15 cellular contexts compared by ENCODE assay signal in the genomic region with DNA sequence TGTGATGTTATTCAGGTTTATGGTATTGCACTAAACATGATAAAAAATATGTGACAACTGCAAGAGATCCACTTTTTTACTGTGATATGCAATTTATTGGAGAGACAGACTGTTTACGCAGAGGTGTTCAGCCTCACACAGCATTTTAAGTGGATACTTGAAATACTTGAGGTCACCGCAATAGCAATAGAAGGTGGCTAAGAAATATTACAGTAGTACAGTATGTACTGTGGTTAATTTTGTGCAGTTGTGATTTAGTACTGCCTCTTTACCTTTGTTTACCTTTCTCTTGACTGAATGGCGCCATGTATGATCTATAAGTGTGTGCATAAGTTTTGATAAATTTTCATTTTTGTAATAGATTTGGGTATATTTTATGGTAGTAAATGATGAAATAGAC. TPM values are rescaled to one million over a fixed set of nuclear protein-coding genes. Genes with fewer than 3 reads are reported as not detected.
A peak's percentile ranks its signal among the peaks of the same experiment; 100 is the strongest.
DNase-seq lines count a peak whose midpoint lies in the region; ATAC-seq and TF ChIP-seq lines count a peak whose summit lies in the region.
"Had no signal": no experiment of that assay in that cellular context is flagged by ENCODE, and none has a peak within 500 bp of the region (broad histone marks: within the 10 kb centered on the region; RNA-seq: fewer than 3 reads in every experiment).

No MANE protein-coding gene starts in this region.

- TF ChIP-seq CTCF in lower lobe of right lung (IDR thresholded peaks at IDR 0.05) (no peak), lower leg skin (IDR thresholded peaks at IDR 0.05) (no peak)

- CTCF ChIA-PET in activated CD4-positive, alpha-beta T cell treated with anti-CD3 and anti-CD28 coated beads, Interleukin-2, amount 10 ng/mL, durations not matched to agents 7 days and 5 days (lab: Charles Lee): no interaction called here

- peak; percentile 88 to 94 for ATAC-seq in lower lobe of right lung
- ATAC-seq: CD8-positive, alpha-beta T cell; GM12878 had no signal

- H3K27me3 Mint-ChIP-seq in activated CD4-positive, alpha-beta T cell treated with anti-CD3 and anti-CD28 coated beads, Interleukin-2, amount 10 ng/mL, durations not matched to agents 7 days and 5 days: no peaks in the 10 kb centered on the region

- WGBS in lower leg skin, 2 donors: 96 to 97% methylated on average over 3 of the region's 3 CpGs

- no peaks in the 10 kb centered on the region for H3K4me1 Mint-ChIP-seq in activated CD4-positive, alpha-beta T cell treated with anti-CD3 and anti-CD28 coated beads, Interleukin-2, amount 10 ng/mL, durations not matched to agents 7 days and 5 days
- H3K4me1 Mint-ChIP-seq: CD14-positive monocyte had no signal

- H3K9me3 Mint-ChIP-seq in activated CD4-positive, alpha-beta T cell treated with anti-CD3 and anti-CD28 coated beads, Interleukin-2, amount 10 ng/mL, durations not matched to agents 7 days and 5 days: peaks cover 8% of the 10 kb centered on the region

- H3K9me3 ChIP-seq in lower lobe of right lung: peaks cover 6% of the 10 kb centered on the region

- H3K4me1 ChIP-seq in lower lobe of right lung: no peaks in the 10 kb centered on the region

- H3K27ac Mint-ChIP-seq in activated CD4-positive, alpha-beta T cell treated with anti-CD3 and anti-CD28 coated beads, Interleukin-2, amount 10 ng/mL, durations not matched to agents 7 days and 5 days: no peak overlapping the region
- H3K27ac Mint-ChIP-seq: CD14-positive monocyte; CD8-positive, alpha-beta T cell had no signal

- H3K27ac ChIP-seq in lower lobe of right lung: no peak overlapping the region
- H3K27ac ChIP-seq: GM23248, HL-60 had no signal

- H3K36me3 Mint-ChIP-seq in activated CD4-positive, alpha-beta T cell treated with anti-CD3 and anti-CD28 coated beads, Interleukin-2, amount 10 ng/mL, durations not matched to agents 7 days and 5 days (ENCODE audit: low read depth): no peaks in the 10 kb centered on the region
- H3K36me3 Mint-ChIP-seq: CD14-positive monocyte; CD8-positive, alpha-beta T cell had no signal

- H3K4me3 Mint-ChIP-seq in activated CD4-positive, alpha-beta T cell treated with anti-CD3 and anti-CD28 coated beads, Interleukin-2, amount 10 ng/mL, durations not matched to agents 7 days and 5 days: no peak overlapping the region
- H3K4me3 Mint-ChIP-seq: CD14-positive monocyte; CD8-positive, alpha-beta T cell had no signal

- no peak for TF ChIP-seq POLR2A in lower leg skin (IDR thresholded peaks at IDR 0.05)

- no peaks in the 10 kb centered on the region for H3K36me3 ChIP-seq in lower lobe of right lung

- POLR2A ChIA-PET in activated CD4-positive, alpha-beta T cell treated with anti-CD3 and anti-CD28 coated beads, Interleukin-2, amount 10 ng/mL, durations not matched to agents 7 days and 5 days (lab: Charles Lee): no interaction called here

- no peaks in the 10 kb centered on the region for H3K27me3 ChIP-seq in lower lobe of right lung (ENCODE audit: low read depth)

- H3K4me3 ChIP-seq in lower lobe of right lung (no peak overlapping the region), lower leg skin (ENCODE audit: low read depth, poor library complexity, severe bottlenecking) (no peak overlapping the region)
- H3K4me3 ChIP-seq: GM12878, GM23248 had no signal

- intact Hi-C loops in lower lobe of right lung (cut with DNase I): no loop called here
- intact Hi-C loops in lower leg skin (cut with DNase I; ENCODE audit: low total_unique reads): no loop called here

- DNase-seq in DMS79 (lab: John Stamatoyannopoulos, UW) (peak; percentile 32), NCI-H2029 (lab: John Stamatoyannopoulos, UW) (peak; percentile 3), lower lobe of right lung (no peak), lower leg skin (ENCODE audit: low spot score in 2 of 2) (no peak)
- DNase-seq in stimulated activated naive CD4-positive, alpha-beta T cell treated with Interleukin-2 at 50 U/mL for 16 hours (lab: John Stamatoyannopoulos, UW): no peak
- no peak for DNase-seq in activated CD4-positive, alpha-beta T cell treated with anti-CD3 and anti-CD28 coated beads, Interleukin-2, amount 10 ng/mL, durations not matched to agents 7 days and 5 days
- DNase-seq: CD8-positive, alpha-beta T cell; COR-L47; DMS153; GM23248 had no signal

RNA-seq across cellular contexts. Expression of a gene that starts 17.4 kb away (rescaled TPM):
- 73.0 TPM for total RNA-seq in lower lobe of right lung
- not detected for total RNA-seq in activated CD4-positive, alpha-beta T cell treated with anti-CD3 and anti-CD28 coated beads, Interleukin-2, amount 10 ng/mL, durations not matched to agents 7 days and 5 days
- total RNA-seq in lower leg skin: 10 to 100 TPM; 10.0 to 24.0 (median 17.0) TPM
- total RNA-seq: G401 had no signal

RNA-seq across cellular contexts. Expression of a gene that starts 22.3 kb away (rescaled TPM):
- total RNA-seq in lower lobe of right lung (not detected), lower leg skin (not detected)
- not detected for total RNA-seq in activated CD4-positive, alpha-beta T cell treated with anti-CD3 and anti-CD28 coated beads, Interleukin-2, amount 10 ng/mL, durations not matched to agents 7 days and 5 days
- total RNA-seq: A673; CD8-positive, alpha-beta T cell; G401; GM12878; GM23248 had no signal

Comparison
In these comparisons a context has a peak if more than half of its experiments do, and no peak if none do; other contexts are left out.
1. DNase-seq: peak in DMS79 (single experiment) and NCI-H2029 (single experiment); none in lower lobe of right lung (single experiment), stimulated activated naive CD4-positive, alpha-beta T cell treated with Interleukin-2 at 50 U/mL for 16 hours (single experiment), activated CD4-positive, alpha-beta T cell treated with anti-CD3 and anti-CD28 coated beads, Interleukin-2, amount 10 ng/mL, durations not matched to agents 7 days and 5 days (single experiment) and lower leg skin (0 of 2).
2. RNA of a gene that starts 17.4 kb away (total RNA-seq): 73.0 TPM in lower lobe of right lung (single experiment) and 10.0 to 24.0 TPM in lower leg skin; not detected in activated CD4-positive, alpha-beta T cell treated with anti-CD3 and anti-CD28 coated beads, Interleukin-2, amount 10 ng/mL, durations not matched to agents 7 days and 5 days; every median in the first group is over 10 times any median in the second.